In genomic region chr1:156814571-156815260, GRCh38 we compare ENCODE assay signal across 10 cellular contexts. TPM values are rescaled to one million over a fixed set of nuclear protein-coding genes. Genes with fewer than 3 reads are reported as not detected.
DNase-seq lines count a peak whose midpoint lies in the region; ATAC-seq, FAIRE-seq and TF ChIP-seq lines count a peak whose summit lies in the region.
"Had no signal": no experiment of that assay in that cellular context is flagged by ENCODE, and none has a peak within 500 bp of the region (broad histone marks: within the 10 kb centered on the region; RNA-seq: fewer than 3 reads in every experiment).

No MANE protein-coding gene starts in this region.

- no peak for TF ChIP-seq EP300 in H1 (IDR thresholded peaks at IDR 0.05; ENCODE audit: borderline replicate concordance in 1 of 2, low read depth in 2 of 2, low read length in 2 of 2)

- peak overlapping the region; percentile 85 to 98 (median 94) for H3K4me3 Mint-ChIP-seq in CD8-positive, alpha-beta memory T cell

- no peak for ATAC-seq in GM21447 (IDR thresholded peaks at IDR 0.05; ENCODE audit: unreplicated experiment)

- no peak overlapping the region for H2BK5ac ChIP-seq in H1 (ENCODE audit: low read depth, low read length)

- TF ChIP-seq POLR2A in H1 (IDR thresholded peaks at IDR 0.05; ENCODE audit: control extremely low read depth in 1 of 2, low read depth in 2 of 2, low read length in 2 of 2): no peak

- H3K23ac ChIP-seq in H1 (ENCODE audit: insufficient read length): no peak overlapping the region

- H2BK120ac ChIP-seq in H1 (replicated peaks; ENCODE audit: low read depth, low read length): no peak overlapping the region

- H4K91ac ChIP-seq in H1 (replicated peaks; ENCODE audit: insufficient read length, low read length): peak overlapping the region; percentile 51

- peak overlapping the region in 1 of 4 experiments; percentile 38; a peak in 1 of 7 replicates for H3K9ac ChIP-seq in H1 (replicated peaks in 1 of 4; ENCODE audit: extremely low read depth in 1 of 4, low read depth in 3 of 4, low read length in 3 of 4)

- 0 out of 2 replicates have a peak overlapping the region, but pooled peaks have one; percentile 53 for H2BK15ac ChIP-seq in H1 (ENCODE audit: low read length)

- 0 out of 2 replicates have a peak overlapping the region, but pooled peaks have one; percentile 58 for H2AK5ac ChIP-seq in H1 (ENCODE audit: low read depth, low read length)

- H3K4ac ChIP-seq in H1 (replicated peaks; ENCODE audit: insufficient read length, low read depth, low read length): no peak overlapping the region

- H3K27ac ChIP-seq in CD8-positive, alpha-beta memory T cell (ENCODE audit: low read depth, low read length): peak overlapping the region; percentile 97
- no peak overlapping the region for H3K27ac ChIP-seq in H1 (ENCODE audit: low read depth, low read length)

- no peaks in the 10 kb centered on the region for H3K9me3 ChIP-seq in CD8-positive, alpha-beta memory T cell (ENCODE audit: low read length)
- no peaks in the 10 kb centered on the region for H3K9me3 ChIP-seq in H1 (ENCODE audit: insufficient read depth in 2 of 2, low read depth in 1 of 2, low read length in 1 of 2)
- no peaks in the 10 kb centered on the region for H3K9me3 ChIP-seq in neuron (ENCODE audit: low read length)

- H3K56ac ChIP-seq in H1 (replicated peaks; ENCODE audit: insufficient read length, low read depth, low read length): no peak overlapping the region

- no peak for FAIRE-seq in H1 (lab: Jason Lieb, UNC)
- FAIRE-seq: G401.6, TTC549 had no signal

- no peak overlapping the region for H3K14ac ChIP-seq in H1 (ENCODE audit: insufficient read length)

- peaks cover 18% of the 10 kb centered on the region for H3K36me3 ChIP-seq in CD8-positive, alpha-beta memory T cell (ENCODE audit: insufficient read depth, low read length)
- H3K36me3 ChIP-seq in H1 (ENCODE audit: control insufficient read depth in 2 of 4, insufficient read depth in 4 of 4, low read length in 3 of 4) (no peaks in the 10 kb centered on the region), neuron (ENCODE audit: insufficient read depth, low read length) (no peaks in the 10 kb centered on the region)

- peaks cover 0 to 6% (median 4%) of the 10 kb centered on the region in 5 donors for H3K9me3 Mint-ChIP-seq in CD8-positive, alpha-beta memory T cell

- no peaks in the 10 kb centered on the region for H4K20me1 ChIP-seq in H1 (replicated peaks in 1 of 2; ENCODE audit: control insufficient read depth in 1 of 2, insufficient read depth in 2 of 2, low read length in 2 of 2)

- H4K5ac ChIP-seq in H1 (ENCODE audit: insufficient read length, low read depth, low read length): no peak overlapping the region

- CTCF ChIA-PET in CD8-positive, alpha-beta memory T cell (lab: Charles Lee): interaction anchor here (0.7 to 6.5 kb wide), 17 partner anchors 8 to 88 kb away, joined by 3 to 46 read pairs (median 4); partner anchors contain the start of genes NTRK1 and PRCC
- CTCF ChIA-PET in H1 (lab: Charles Lee; ENCODE audit: partially characterized antibody): interaction anchor here (0.7 to 31.8 kb wide), 14 partner anchors 10 to 132 kb away, joined by 3 to 491 read pairs (median 5); partner anchors contain the start of genes INSRR and PEAR1

- H2AFZ ChIP-seq in H1 (ENCODE audit: low read length): no peak overlapping the region
- peak overlapping the region; percentile 48 for H2AFZ ChIP-seq in neuron (ENCODE audit: low read depth, low read length)

- peaks cover 58 to 80% (median 62%) of the 10 kb centered on the region in 3 donors for H3K4me1 Mint-ChIP-seq in CD8-positive, alpha-beta memory T cell

- peak overlapping the region; percentile 95; the same call in 1 of the 2 replicates for H3K18ac ChIP-seq in H1 (ENCODE audit: extremely low read depth, low read length)

- 85% methylated on average over 7 of the region's 7 CpGs; no CpG with 5 or more reads in 1 of the 2 experiments for WGBS in H1 (ENCODE audit: extremely low coverage in 1 of 2, insufficient coverage in 1 of 2, insufficient read length in 1 of 2, insufficient replicate concordance in 2 of 2, low coverage in 1 of 2, low lambda C conversion rate in 2 of 2, missing lambda C conversion rate in 1 of 2), 2 experiments

- H4K8ac ChIP-seq in H1 (ENCODE audit: extremely low read depth, insufficient read depth, low read length): peak overlapping the region; percentile 86; the same call in 1 of the 2 replicates

- peaks cover 17 to 67% (median 22%) of the 10 kb centered on the region in 3 donors for H3K36me3 Mint-ChIP-seq in CD8-positive, alpha-beta memory T cell

- H3K4me2 ChIP-seq in H1 (ENCODE audit: insufficient read depth in 1 of 2, low read depth in 2 of 2, low read length in 2 of 2): peak overlapping the region; percentile 69 to 93

- H3K27me3 Mint-ChIP-seq in CD8-positive, alpha-beta memory T cell: peaks cover 0 to 13% of the 10 kb centered on the region in 2 donors

- H2BK12ac ChIP-seq in H1 (ENCODE audit: low read depth, low read length): peak overlapping the region; percentile 75; the same call in 1 of the 2 replicates

- H3K27ac Mint-ChIP-seq in CD8-positive, alpha-beta memory T cell: peak overlapping the region; percentile 99 to 100 (median 99)

- POLR2A ChIA-PET in CD8-positive, alpha-beta memory T cell (lab: Charles Lee): no interaction called here
- POLR2A ChIA-PET in H1 (lab: Charles Lee; ENCODE audit: partially characterized antibody): interaction anchor here (0.7 to 2.0 kb wide), 8 partner anchors 10 to 112 kb away, joined by 3 to 7 read pairs (median 3); partner anchors contain the start of gene METTL25B

- DNase-seq in CD8-positive, alpha-beta memory T cell: peak in 3 of 5 donors; percentile 45 to 67 (median 54)
- peak; percentile 35 for DNase-seq in activated CD4-positive, alpha-beta T cell treated with anti-CD3 and anti-CD28 coated beads for 1 hour
- DNase-seq in H1 (ENCODE audit: low read depth in 1 of 2, low spot score in 2 of 2): no peak
- DNase-seq in NOMO-1 treated with DMSO at 0.1 percent for 48 hours (lab: John Stamatoyannopoulos, UW; ENCODE audit: unreplicated experiment): no peak
- DNase-seq in midbrain (lab: John Stamatoyannopoulos, UW): no peak
- DNase-seq in NCI-H1694 (lab: John Stamatoyannopoulos, UW): no peak

- no peak overlapping the region; the same call in 1 of the 2 replicates for H2BK20ac ChIP-seq in H1 (ENCODE audit: low read length)

- no peaks in the 10 kb centered on the region for H3K79me1 ChIP-seq in H1 (ENCODE audit: low read depth, low read length)

- peaks cover 2% of the 10 kb centered on the region; the same call in 1 of the 2 replicates for H3K23me2 ChIP-seq in H1 (ENCODE audit: low read depth, low read length)

- no peak for TF ChIP-seq CTCF in H1 (IDR thresholded peaks at IDR 0.05; ENCODE audit: control extremely low read depth in 1 of 3, insufficient read depth in 1 of 3, low read depth in 1 of 3, low read length in 3 of 3)

- peak overlapping the region; percentile 68 for H3K4me3 ChIP-seq in CD8-positive, alpha-beta memory T cell (ENCODE audit: low read length)
- H3K4me3 ChIP-seq in H1 (ENCODE audit: extremely low read depth in 1 of 4, insufficient read depth in 2 of 4, low read depth in 3 of 4, low read length in 4 of 4) (peak overlapping the region in 1 of 4 experiments; percentile 55; a peak in 3 of 8 replicates), neuron (ENCODE audit: low read length) (no peak overlapping the region)

- no peaks in the 10 kb centered on the region for H3K79me2 ChIP-seq in H1 (ENCODE audit: control insufficient read depth in 1 of 2, insufficient read depth in 2 of 2, low read length in 2 of 2)

- TF ChIP-seq RAD21 in H1 (IDR thresholded peaks at IDR 0.05 in 1 of 2, conservative IDR thresholded peaks at IDR 0.05 in 1 of 2; ENCODE audit: low read depth in 2 of 2, low read length in 2 of 2): no peak

- H3K27me3 ChIP-seq in CD8-positive, alpha-beta memory T cell (ENCODE audit: insufficient read depth, low read length, poor library complexity, severe bottlenecking): no peaks in the 10 kb centered on the region
- peaks cover 1 to 48% (median 42%) of the 10 kb centered on the region in 4 experiments for H3K27me3 ChIP-seq in H1 (replicated peaks in 1 of 4; ENCODE audit: control insufficient read depth in 3 of 4, extremely low read depth in 1 of 4, insufficient read depth in 3 of 4, low read length in 3 of 4)
- H3K27me3 ChIP-seq in neuron (ENCODE audit: insufficient read depth, low read length): peaks cover 33% of the 10 kb centered on the region

- H3K4me1 ChIP-seq in CD8-positive, alpha-beta memory T cell (ENCODE audit: insufficient read depth, low read length): peaks cover 60% of the 10 kb centered on the region
- H3K4me1 ChIP-seq in H1 (replicated peaks in 1 of 4; ENCODE audit: control insufficient read depth in 3 of 4, insufficient read depth in 4 of 4, low read length in 3 of 4): peaks cover 0 to 11% (median 5%) of the 10 kb centered on the region in 4 experiments; a peak in 6 of 7 replicates
- peaks cover 5% of the 10 kb centered on the region for H3K4me1 ChIP-seq in neuron (ENCODE audit: insufficient read depth, low read length)

RNA-seq across cellular contexts. Expression of gene SH2D2A, which starts 1.9 kb away (rescaled TPM):
- 100 to 1,000 TPM; 163 to 170 TPM for total RNA-seq in CD8-positive, alpha-beta memory T cell
- polyA plus RNA-seq in CD8-positive, alpha-beta memory T cell: 62.1 TPM
- total RNA-seq in H1 (2021; fragmentation: NEBNext Ultra II Directional; extraction: Animal tissue kit (Norgen Biotek cat#: 25700)): 3.3 and 4.5 TPM in 2 replicates
- polyA plus RNA-seq in H1 (2011; rRNA removed): 7.9 and 13.7 TPM in 2 replicates
- 10.1 TPM for polyA plus RNA-seq in H1 (2011; cell fraction: cytosol; rRNA removed)
- polyA plus RNA-seq in H1 (2011; cell fraction: nucleus; rRNA removed): 8.8 TPM
- polyA plus RNA-seq in H1 (2012, experiment 1 of 2): 3.1 to 8.0 TPM (median 5.5 TPM) in 4 replicates
- 4.7 TPM for polyA plus RNA-seq in H1 (2012, experiment 2 of 2)
- 5.7 TPM for polyA plus RNA-seq in H1 (2013, experiment 1 of 2)
- polyA plus RNA-seq in H1 (2013, experiment 2 of 2): 5.3 TPM
- polyA minus RNA-seq in H1 (2011; rRNA and poly(A)+ RNA removed): 0.57 and 0.78 TPM in 2 replicates
- 5.1 TPM for polyA minus RNA-seq in H1 (2011; cell fraction: cytosol; rRNA and poly(A)+ RNA removed)
- 4.6 TPM for polyA minus RNA-seq in H1 (2011; cell fraction: nucleus; rRNA and poly(A)+ RNA removed)

RNA-seq across cellular contexts. Expression of gene INSRR, which starts 44.2 kb away (rescaled TPM):
- under 1 TPM in 1 of 2 experiments, not detected in 1; 0.07 TPM for total RNA-seq in CD8-positive, alpha-beta memory T cell
- polyA plus RNA-seq in CD8-positive, alpha-beta memory T cell: not detected
- total RNA-seq in H1 (2021; fragmentation: NEBNext Ultra II Directional; extraction: Animal tissue kit (Norgen Biotek cat#: 25700)): not detected in 2 replicates
- polyA plus RNA-seq in H1 (2011; rRNA removed): 0.02 TPM in 2 replicates
- not detected for polyA plus RNA-seq in H1 (2011; cell fraction: cytosol; rRNA removed)
- polyA plus RNA-seq in H1 (2011; cell fraction: nucleus; rRNA removed): 0.17 TPM
- 0.03 to 0.04 TPM in 2 of 4 replicates, not detected in the others for polyA plus RNA-seq in H1 (2012, experiment 1 of 2)
- polyA plus RNA-seq in H1 (2012, experiment 2 of 2): 0.03 TPM
- not detected for polyA plus RNA-seq in H1 (2013, experiment 1 of 2)
- polyA plus RNA-seq in H1 (2013, experiment 2 of 2): under 0.01 TPM
- polyA minus RNA-seq in H1 (2011; rRNA and poly(A)+ RNA removed): 0.07 TPM in 1 of 2 replicates, not detected in the other
- polyA minus RNA-seq in H1 (2011; cell fraction: cytosol; rRNA and poly(A)+ RNA removed): not detected
- 0.10 TPM for polyA minus RNA-seq in H1 (2011; cell fraction: nucleus; rRNA and poly(A)+ RNA removed)

RNA-seq across cellular contexts. Expression of gene NTRK1, which starts 45.9 kb away (rescaled TPM):
- total RNA-seq in CD8-positive, alpha-beta memory T cell: 1 to 10 TPM; 2.9 to 3.0 TPM
- polyA plus RNA-seq in CD8-positive, alpha-beta memory T cell: not detected
- 0.24 and 0.27 TPM in 2 replicates for total RNA-seq in H1 (2021; fragmentation: NEBNext Ultra II Directional; extraction: Animal tissue kit (Norgen Biotek cat#: 25700))
- polyA plus RNA-seq in H1 (2011; rRNA removed): 0.12 and 0.13 TPM in 2 replicates
- polyA plus RNA-seq in H1 (2011; cell fraction: cytosol; rRNA removed): 0.06 TPM
- polyA plus RNA-seq in H1 (2011; cell fraction: nucleus; rRNA removed): 0.74 TPM
- polyA plus RNA-seq in H1 (2012, experiment 1 of 2): 0.05 to 0.15 TPM (median 0.13 TPM) in 3 of 4 replicates, not detected in the other
- 0.05 TPM for polyA plus RNA-seq in H1 (2012, experiment 2 of 2)
- 0.18 TPM for polyA plus RNA-seq in H1 (2013, experiment 1 of 2)
- polyA plus RNA-seq in H1 (2013, experiment 2 of 2): 0.06 TPM
- polyA minus RNA-seq in H1 (2011; rRNA and poly(A)+ RNA removed): 0.12 and 0.13 TPM in 2 replicates
- polyA minus RNA-seq in H1 (2011; cell fraction: cytosol; rRNA and poly(A)+ RNA removed): not detected
- polyA minus RNA-seq in H1 (2011; cell fraction: nucleus; rRNA and poly(A)+ RNA removed): not detected

RNA-seq across cellular contexts. Expression of gene PRCC, which starts 47.4 kb away (rescaled TPM):
- total RNA-seq in CD8-positive, alpha-beta memory T cell: 100 to 1,000 TPM; 106 to 111 TPM
- polyA plus RNA-seq in CD8-positive, alpha-beta memory T cell: 45.9 TPM
- 102 and 115 TPM in 2 replicates for total RNA-seq in H1 (2021; fragmentation: NEBNext Ultra II Directional; extraction: Animal tissue kit (Norgen Biotek cat#: 25700))
- 84.1 and 95.2 TPM in 2 replicates for polyA plus RNA-seq in H1 (2011; rRNA removed)
- polyA plus RNA-seq in H1 (2011; cell fraction: cytosol; rRNA removed): 79.7 TPM
- 89.8 TPM for polyA plus RNA-seq in H1 (2011; cell fraction: nucleus; rRNA removed)
- polyA plus RNA-seq in H1 (2012, experiment 1 of 2): 83.1 to 103 TPM (median 99.5 TPM) in 4 replicates
- 104 TPM for polyA plus RNA-seq in H1 (2012, experiment 2 of 2)
- 120 TPM for polyA plus RNA-seq in H1 (2013, experiment 1 of 2)
- polyA plus RNA-seq in H1 (2013, experiment 2 of 2): 116 TPM
- 89.1 and 141 TPM in 2 replicates for polyA minus RNA-seq in H1 (2011; rRNA and poly(A)+ RNA removed)
- polyA minus RNA-seq in H1 (2011; cell fraction: cytosol; rRNA and poly(A)+ RNA removed): 71.3 TPM
- polyA minus RNA-seq in H1 (2011; cell fraction: nucleus; rRNA and poly(A)+ RNA removed): 54.9 TPM

Comparison
In these comparisons a context has a peak if more than half of its experiments do, and no peak if none do; other contexts are left out.
1. DNase-seq: peak in CD8-positive, alpha-beta memory T cell (3 of 5) and activated CD4-positive, alpha-beta T cell treated with anti-CD3 and anti-CD28 coated beads for 1 hour (single experiment); none in H1 (0 of 2), NOMO-1 treated with DMSO at 0.1 percent for 48 hours (single experiment), midbrain (single experiment) and NCI-H1694 (single experiment).
2. RNA of gene SH2D2A, which starts 1.9 kb away (total RNA-seq): 163 to 170 TPM in CD8-positive, alpha-beta memory T cell; 3.3 to 4.5 TPM in H1; every median in the first group is over 10 times any median in the second.